In the genomic region with DNA sequence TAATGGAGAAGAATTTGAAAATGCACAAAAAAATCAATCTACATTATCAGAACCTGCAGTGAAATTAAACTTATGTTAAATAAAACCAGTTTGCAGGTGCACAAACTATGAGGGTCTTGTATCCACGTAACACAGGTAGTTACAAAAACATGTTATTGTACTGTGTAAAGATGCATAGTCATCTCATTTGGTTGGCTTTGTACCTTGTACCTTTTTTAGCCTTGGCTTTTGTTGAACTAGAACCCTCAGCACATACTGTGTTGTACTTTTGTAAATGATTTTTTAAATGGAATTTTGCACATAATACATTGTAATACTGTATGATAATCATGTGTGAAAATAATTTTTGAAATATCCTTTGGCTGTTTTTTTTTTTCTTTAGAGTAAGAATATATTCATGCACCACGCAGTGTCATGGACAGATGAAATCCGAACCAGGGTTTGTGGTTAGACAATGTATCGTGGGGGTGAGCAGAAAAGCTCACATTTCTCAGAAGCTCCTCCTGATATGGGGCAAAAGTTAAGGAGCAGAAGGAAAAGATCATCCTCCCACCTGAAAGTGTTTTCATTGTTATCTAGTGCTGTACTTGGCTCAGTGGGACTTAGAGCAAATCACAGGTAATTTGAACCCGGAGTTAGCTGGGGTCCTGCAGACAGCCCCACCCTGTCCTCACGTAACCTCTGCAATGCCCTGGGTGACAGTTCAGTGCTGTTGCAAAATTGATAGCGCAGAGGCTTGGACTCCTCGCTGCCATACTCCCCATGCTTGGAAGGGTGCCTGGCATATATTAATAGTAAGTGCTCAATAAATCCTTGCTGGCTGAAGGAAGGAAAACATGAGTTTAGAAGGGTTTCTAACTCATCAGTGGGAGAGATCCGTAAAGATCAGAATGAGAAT, we compare ENCODE assay signal across 12 cellular contexts. TPM values are rescaled to one million over a fixed set of nuclear protein-coding genes. Genes with fewer than 3 reads are reported as not detected.
DNase-seq lines count a peak whose midpoint lies in the region; ATAC-seq, FAIRE-seq and TF ChIP-seq lines count a peak whose summit lies in the region.
"Had no signal": no experiment of that assay in that cellular context is flagged by ENCODE, and none has a peak within 500 bp of the region (broad histone marks: within the 10 kb centered on the region; RNA-seq: fewer than 3 reads in every experiment).

No MANE protein-coding gene starts in this region.

- no peak overlapping the region for H3K4me3 Mint-ChIP-seq in MCF 10A (ENCODE audit: unreplicated experiment)

- H3K9me3 ChIP-seq in breast epithelium (no peaks in the 10 kb centered on the region), K562 (replicated peaks; ENCODE audit: control insufficient read depth, insufficient read depth, low read depth, low read length) (no peaks in the 10 kb centered on the region), mucosa of descending colon (no peaks in the 10 kb centered on the region), upper lobe of right lung (no peaks in the 10 kb centered on the region)

- H3K79me2 ChIP-seq in K562 (ENCODE audit: control insufficient read depth, insufficient read depth, low read length), result no peaks in the 10 kb centered on the region

- no peaks in the 10 kb centered on the region for H3K9me1 ChIP-seq in K562 (ENCODE audit: control insufficient read depth, insufficient read depth, low read length)

- intact Hi-C loops in breast epithelium (cut with DNase I; ENCODE audit: low total_unique reads) (loop anchor here (10.0 kb wide), 1 partner anchor 108 kb away; no protein-coding TSS in a partner anchor), MCF 10A (cut with micrococcal nuclease) (no loop called here), K562 (cut with micrococcal nuclease) (no loop called here), mucosa of descending colon (cut with DNase I, micrococcal nuclease) (no loop called here), upper lobe of right lung (cut with DNase I) (no loop called here)

- POLR2A ChIA-PET in MCF 10A (lab: Yijun Ruan, JAX), result interaction anchor here (1.0 to 1.8 kb wide), 4 partner anchors 8 to 28 kb away, joined by 3 to 9 read pairs (median 4); partner anchors contain the start of gene NAA20
- POLR2A ChIA-PET in K562 (lab: Yijun Ruan, JAX), result no interaction called here

- H3K4me3 ChIP-seq in breast epithelium (peak overlapping the region in 1 of 3 donors; percentile 45), K562 (no peak overlapping the region), mucosa of descending colon (no peak overlapping the region), upper lobe of right lung (no peak overlapping the region)

- TF ChIP-seq CTCF in breast epithelium (IDR thresholded peaks at IDR 0.05) (no peak), MCF 10A (IDR thresholded peaks at IDR 0.05; ENCODE audit: unreplicated experiment) (no peak), K562 (IDR thresholded peaks at IDR 0.05 in 2 of 3, conservative IDR thresholded peaks at IDR 0.05 in 1 of 3; ENCODE audit: insufficient read depth in 2 of 3, low read depth in 1 of 3, low read length in 3 of 3) (no peak), mucosa of descending colon (IDR thresholded peaks at IDR 0.05) (no peak), upper lobe of right lung (IDR thresholded peaks at IDR 0.05) (no peak)

- TF ChIP-seq POLR2A in breast epithelium (IDR thresholded peaks at IDR 0.05) (no peak), K562 (conservative IDR thresholded peaks at IDR 0.05) (no peak)

- DNase-seq in breast epithelium (ENCODE audit: low spot score in 2 of 2), result no peak
- DNase-seq in MCF 10A (ENCODE audit: unreplicated experiment), result no peak
- DNase-seq in K562 (ENCODE audit: extremely low read depth in 1 of 4, low spot score in 3 of 4), result peak in 2 of 4 experiments; percentile 13 to 27
- no peak for DNase-seq in mucosa of descending colon
- DNase-seq in upper lobe of right lung, result no peak
- no peak for DNase-seq in LoVo (ENCODE audit: low spot score)
- DNase-seq: activated CD4-positive, CD25-positive, alpha-beta regulatory T cell; NCI-H446 treated with DMSO at 0.1 percent for 48 hours had no signal

- H3K9ac ChIP-seq in K562 (ENCODE audit: insufficient read depth in 1 of 2, low read depth in 2 of 2, low read length in 2 of 2), result no peak overlapping the region

- no peak for TF ChIP-seq EP300 in K562 (IDR thresholded peaks at IDR 0.05; ENCODE audit: low read length)

- H3K27ac Mint-ChIP-seq in MCF 10A (ENCODE audit: low read depth, unreplicated experiment), result no peak overlapping the region

- BruUV-seq in MCF 10A (replicated peaks; lab: Mats Ljungman, UMichigan), result no TSS peak
- BruUV-seq in K562 (replicated peaks; lab: Mats Ljungman, UMichigan), result no TSS peak

- H3K27me3 Mint-ChIP-seq in MCF 10A (ENCODE audit: insufficient read depth, unreplicated experiment), result no peaks in the 10 kb centered on the region

- no peak overlapping the region for H2AFZ ChIP-seq in K562 (ENCODE audit: low read depth, low read length)

- no peaks in the 10 kb centered on the region for H3K9me3 Mint-ChIP-seq in MCF 10A (ENCODE audit: unreplicated experiment)

- WGBS in K562 (ENCODE audit: insufficient coverage, low coverage, missing lambda C conversion rate), result 2% methylated on average over 9 of the region's 9 CpGs

- H3K36me3 ChIP-seq in breast epithelium, result peaks cover 5% of the 10 kb centered on the region
- H3K36me3 ChIP-seq in K562 (ENCODE audit: control insufficient read depth, insufficient read depth, low read length), result no peaks in the 10 kb centered on the region
- H3K36me3 ChIP-seq in mucosa of descending colon (ENCODE audit: low read depth), result peaks cover 4% of the 10 kb centered on the region
- peaks cover 56% of the 10 kb centered on the region for H3K36me3 ChIP-seq in upper lobe of right lung

- H3K4me2 ChIP-seq in K562 (ENCODE audit: insufficient read depth, low read length), result no peak overlapping the region

- H3K27ac ChIP-seq in breast epithelium (peak overlapping the region; percentile 83 to 87), K562 (ENCODE audit: extremely low read depth, low read depth, low read length) (no peak overlapping the region), upper lobe of right lung (peak overlapping the region; percentile 72)

- CTCF ChIA-PET in MCF 10A (lab: Yijun Ruan, JAX), result interaction anchor here (0.6 kb wide), 2 partner anchors 115 to 1388 kb away, joined by 3 to 5 read pairs; no protein-coding TSS in a partner anchor
- CTCF ChIA-PET in K562 (lab: Yijun Ruan, JAX; ENCODE audit: low intra/inter-chr PET ratio), result no interaction called here

- no peaks in the 10 kb centered on the region for H4K20me1 ChIP-seq in K562 (replicated peaks; ENCODE audit: control insufficient read depth, insufficient read depth, low read length)

- H3K4me1 ChIP-seq in breast epithelium, result peaks cover 0 to 1% of the 10 kb centered on the region in 2 donors
- peaks cover 0 to 4% of the 10 kb centered on the region in 2 experiments; a peak in 2 of 5 replicates for H3K4me1 ChIP-seq in K562 (replicated peaks in 1 of 2; ENCODE audit: control insufficient read depth in 2 of 2, insufficient read depth in 2 of 2, low read length in 2 of 2)
- peaks cover 5% of the 10 kb centered on the region for H3K4me1 ChIP-seq in mucosa of descending colon (ENCODE audit: low read depth)
- peaks cover 27% of the 10 kb centered on the region for H3K4me1 ChIP-seq in upper lobe of right lung

- TF ChIP-seq RAD21 in K562 (CRISPR knock-in tag; conservative IDR thresholded peaks at IDR 0.05 in 1 of 2, IDR thresholded peaks at IDR 0.05 in 1 of 2), result no peak

- no peak for FAIRE-seq in K562 (lab: Jason Lieb, UNC)
- FAIRE-seq: bronchial epithelial cell, H1 had no signal

- peaks cover 77% of the 10 kb centered on the region for H3K36me3 Mint-ChIP-seq in MCF 10A (ENCODE audit: insufficient read depth, unreplicated experiment)

- H3K27me3 ChIP-seq in breast epithelium (no peaks in the 10 kb centered on the region), K562 (ENCODE audit: control insufficient read depth in 2 of 2, insufficient read depth in 2 of 2, low read length in 2 of 2) (peaks cover 5 to 35% of the 10 kb centered on the region in 2 experiments; a peak in 3 of 5 replicates), upper lobe of right lung (no peaks in the 10 kb centered on the region)

- peaks cover 6% of the 10 kb centered on the region for H3K4me1 Mint-ChIP-seq in MCF 10A (ENCODE audit: insufficient read depth, unreplicated experiment)

- in situ Hi-C loops in K562 (cut with MboI), result no loop called here

- ATAC-seq in K562, result peak; percentile 75
- peak; percentile 21 for ATAC-seq in mucosa of descending colon
- peak; percentile 61 for ATAC-seq in upper lobe of right lung
- ATAC-seq in GM19023 (IDR thresholded peaks at IDR 0.05; ENCODE audit: unreplicated experiment), result no peak
- ATAC-seq in HG03095 (IDR thresholded peaks at IDR 0.05; ENCODE audit: unreplicated experiment), result no peak

RNA-seq across cellular contexts. Expression of gene NAA20, which starts 14.8 kb away (rescaled TPM):
- total RNA-seq in breast epithelium (10 to 100 TPM; 32.6 to 47.2 (median 44.5) TPM), MCF 10A (2022) (109 and 126 TPM in 2 replicates), K562 (2014; rRNA removed) (46.9 and 51.4 TPM in 2 replicates), K562 (2014; rRNA removed; fragmentation: Illumina TruSeq; extraction: Trizol) (84.6 and 88.1 TPM in 2 replicates), K562 (2015; rRNA removed; fragmentation: Illumina TruSeq; extraction: Trizol) (68.3 TPM in 2 replicates), K562 (2021) (67.0 and 69.8 TPM in 2 replicates), mucosa of descending colon (10 to 100 TPM; 38.7 to 46.6 (median 42.3) TPM), upper lobe of right lung (63.1 TPM)
- 12.7 and 16.9 TPM in 2 replicates for total RNA-seq in K562 (2011; cell fraction: chromatin; rRNA removed; ENCODE audit: low replicate concordance)
- 18.7 and 25.7 TPM in 2 replicates for total RNA-seq in K562 (2011; cell fraction: nucleolus; rRNA removed)
- total RNA-seq in K562 (2011; cell fraction: nucleoplasm; rRNA removed), result 22.6 and 27.2 TPM in 2 replicates
- polyA plus RNA-seq in K562 (2011; rRNA removed) (69.5 and 105 TPM in 2 replicates), K562 (2014; fragmentation: Illumina TruSeq; extraction: Trizol) (68.2 and 69.3 TPM in 2 replicates), K562 (2014; fragmentation: Nextera tagmentation; extraction: Ambion mirVana) (100 to 1,000 TPM; 341 to 361 TPM), K562 (2014; rRNA removed) (86.5 and 104 TPM in 2 replicates)
- polyA plus RNA-seq in K562 (2011; cell fraction: cytosol; rRNA removed), result 37.7 and 43.1 TPM in 2 replicates
- polyA plus RNA-seq in K562 (2011; cell fraction: nucleus; rRNA removed), result 14.4 and 22.0 TPM in 2 replicates
- polyA plus RNA-seq in K562 (2012), result 48.1 and 77.9 TPM in 2 replicates
- 40.5 and 43.6 TPM in 2 replicates for polyA minus RNA-seq in K562 (2011; rRNA and poly(A)+ RNA removed)
- polyA minus RNA-seq in K562 (2011; cell fraction: cytosol; rRNA and poly(A)+ RNA removed), result 12.6 and 14.0 TPM in 2 replicates
- polyA minus RNA-seq in K562 (2011; cell fraction: nucleus; rRNA and poly(A)+ RNA removed), result 18.7 and 19.9 TPM in 2 replicates

RNA-seq across cellular contexts. Expression of gene CRNKL1, which starts 49.9 kb away (rescaled TPM):
- total RNA-seq in breast epithelium, result 10 to 100 TPM; 18.9 to 41.6 (median 24.6) TPM
- total RNA-seq in MCF 10A (2022), result 19.4 and 20.1 TPM in 2 replicates
- total RNA-seq in K562 (2011; cell fraction: chromatin; rRNA removed; ENCODE audit: low replicate concordance), result 3.0 and 6.9 TPM in 2 replicates
- total RNA-seq in K562 (2011; cell fraction: nucleolus; rRNA removed), result 1.8 and 2.7 TPM in 2 replicates
- 4.0 and 5.8 TPM in 2 replicates for total RNA-seq in K562 (2011; cell fraction: nucleoplasm; rRNA removed)
- 11.6 and 12.9 TPM in 2 replicates for total RNA-seq in K562 (2014; rRNA removed)
- total RNA-seq in K562 (2014; rRNA removed; fragmentation: Illumina TruSeq; extraction: Trizol), result 17.0 and 21.8 TPM in 2 replicates
- total RNA-seq in K562 (2015; rRNA removed; fragmentation: Illumina TruSeq; extraction: Trizol), result 13.0 and 14.2 TPM in 2 replicates
- total RNA-seq in K562 (2021), result 9.8 and 11.3 TPM in 2 replicates
- 5.7 and 9.3 TPM in 2 replicates for polyA plus RNA-seq in K562 (2011; rRNA removed)
- 2.1 and 3.1 TPM in 2 replicates for polyA plus RNA-seq in K562 (2011; cell fraction: cytosol; rRNA removed)
- polyA plus RNA-seq in K562 (2011; cell fraction: nucleus; rRNA removed), result 3.3 and 3.9 TPM in 2 replicates
- polyA plus RNA-seq in K562 (2012), result 7.8 and 10.9 TPM in 2 replicates
- polyA plus RNA-seq in K562 (2014; fragmentation: Illumina TruSeq; extraction: Trizol), result 11.5 and 12.4 TPM in 2 replicates
- polyA plus RNA-seq in K562 (2014; fragmentation: Nextera tagmentation; extraction: Ambion mirVana), result 10 to 100 TPM in 1 of 2 experiments, 1 to 10 TPM in 1; 8.1 to 11.7 TPM
- polyA plus RNA-seq in K562 (2014; rRNA removed), result 10.8 and 11.4 TPM in 2 replicates
- 16.1 and 17.1 TPM in 2 replicates for polyA minus RNA-seq in K562 (2011; rRNA and poly(A)+ RNA removed)
- polyA minus RNA-seq in K562 (2011; cell fraction: cytosol; rRNA and poly(A)+ RNA removed), result 4.3 and 6.9 TPM in 2 replicates
- 3.5 and 7.2 TPM in 2 replicates for polyA minus RNA-seq in K562 (2011; cell fraction: nucleus; rRNA and poly(A)+ RNA removed)
- total RNA-seq in mucosa of descending colon, result 10 to 100 TPM; 18.2 to 25.1 (median 21.7) TPM
- 20.2 TPM for total RNA-seq in upper lobe of right lung

RNA-seq across cellular contexts. Expression of gene CFAP61, which starts 50.0 kb away (rescaled TPM):
- total RNA-seq in breast epithelium (1 to 10 TPM in 1 of 3 donors, under 1 TPM in 2; 0.33 to 2.4 (median 0.59) TPM), MCF 10A (2022) (1.4 and 1.5 TPM in 2 replicates), K562 (2014; rRNA removed) (not detected in 2 replicates), K562 (2014; rRNA removed; fragmentation: Illumina TruSeq; extraction: Trizol) (not detected in 2 replicates), K562 (2015; rRNA removed; fragmentation: Illumina TruSeq; extraction: Trizol) (not detected in 2 replicates), K562 (2021) (not detected in 2 replicates), mucosa of descending colon (under 1 TPM in 2 of 3 donors, not detected in 1; 0.35 to 0.79 TPM), upper lobe of right lung (not detected)
- not detected in 2 replicates for total RNA-seq in K562 (2011; cell fraction: chromatin; rRNA removed; ENCODE audit: low replicate concordance)
- not detected in 2 replicates for total RNA-seq in K562 (2011; cell fraction: nucleolus; rRNA removed)
- total RNA-seq in K562 (2011; cell fraction: nucleoplasm; rRNA removed), result not detected in 2 replicates
- polyA plus RNA-seq in K562 (2011; rRNA removed) (0.07 TPM in 1 of 2 replicates, not detected in the other), K562 (2014; fragmentation: Illumina TruSeq; extraction: Trizol) (not detected in 2 replicates), K562 (2014; fragmentation: Nextera tagmentation; extraction: Ambion mirVana) (under 1 TPM in 1 of 2 experiments, not detected in 1; 0.11 TPM), K562 (2014; rRNA removed) (not detected in 2 replicates)
- not detected in 2 replicates for polyA plus RNA-seq in K562 (2011; cell fraction: cytosol; rRNA removed)
- polyA plus RNA-seq in K562 (2011; cell fraction: nucleus; rRNA removed), result 0.21 TPM in 1 of 2 replicates, not detected in the other
- 0.24 TPM in 1 of 2 replicates, not detected in the other for polyA plus RNA-seq in K562 (2012)
- polyA minus RNA-seq in K562 (2011; rRNA and poly(A)+ RNA removed), result not detected in 2 replicates
- not detected in 2 replicates for polyA minus RNA-seq in K562 (2011; cell fraction: cytosol; rRNA and poly(A)+ RNA removed)
- polyA minus RNA-seq in K562 (2011; cell fraction: nucleus; rRNA and poly(A)+ RNA removed), result not detected in 2 replicates

Comparison
In these comparisons a context has a peak if more than half of its experiments do, and no peak if none do; other contexts are left out.
1. ATAC-seq: peak in K562 (single experiment), mucosa of descending colon (single experiment) and upper lobe of right lung (single experiment); none in GM19023 (single experiment) and HG03095 (single experiment).